9 cellular contexts compared by ENCODE assay signal in genomic region chr12:47700263-47700662, GRCh38. TPM values are rescaled to one million over a fixed set of nuclear protein-coding genes. Genes with fewer than 3 reads are reported as not detected.
"Had no signal": no experiment of that assay in that cellular context is flagged by ENCODE, and none has a peak within 500 bp of the region (broad histone marks: within the 10 kb centered on the region; RNA-seq: fewer than 3 reads in every experiment).

No MANE protein-coding gene starts in this region.

- H3K4me3 ChIP-seq: GM23248, HAP-1 had no signal

- H3K9ac ChIP-seq: GM23248, KMS-11 had no signal

- H3K27ac ChIP-seq: GM23248, KMS-11 had no signal

- H3K4me1 ChIP-seq: HAP-1 had no signal

- H3K4me2 ChIP-seq: KMS-11 had no signal

- H3K9me3 ChIP-seq: HAP-1 had no signal

- H2AFZ ChIP-seq: GM23248 had no signal

- DNase-seq: GM23248, GOT3, H7, KBM-7 had no signal

- FAIRE-seq: HTR-8/SVneo had no signal

RNA-seq across cellular contexts. Expression of gene ENDOU, which starts 25.0 kb away (rescaled TPM):
- total RNA-seq: H4, H7, HT-29 had no signal
- polyA plus RNA-seq: GM23248 had no signal
